Comparison of ENCODE assay signal across 8 cellular contexts in genomic region chr19:2236285-2237050, GRCh38. TPM values are rescaled to one million over a fixed set of nuclear protein-coding genes. Genes with fewer than 3 reads are reported as not detected.
A peak's percentile ranks its signal among the peaks of the same experiment; 100 is the strongest.
DNase-seq lines count a peak whose midpoint lies in the region; ATAC-seq, FAIRE-seq and TF ChIP-seq lines count a peak whose summit lies in the region.

Gene PLEKHJ1 (minus strand): TSS chr19:2236329. CDS start chr19:2236248, 81 bp downstream.
Gene SF3A2 (plus strand): TSS chr19:2236824. CDS start chr19:2243419, 6,595 bp downstream.

- H3K9me3 ChIP-seq in aorta (ENCODE audit: control insufficient read depth, low read length), result no peaks in the 10 kb centered on the region

- peaks cover 10% of the 10 kb centered on the region for H3K36me3 ChIP-seq in rectal smooth muscle tissue (ENCODE audit: control insufficient read depth, insufficient read depth, low read length)
- H3K36me3 ChIP-seq in aorta (ENCODE audit: control insufficient read depth in 1 of 2, insufficient read depth in 2 of 2, low read length in 1 of 2), result no peaks in the 10 kb centered on the region

- in situ Hi-C loops in astrocyte of the cerebellum (cut with HindIII; ENCODE audit: low sequenced_read_pairs), result loop anchor here (5.0 kb wide), 2 partner anchors 49 to 91 kb away; partner anchors contain the start of genes LSM7 and SPPL2B

- H3K27me3 ChIP-seq in rectal smooth muscle tissue (ENCODE audit: control insufficient read depth, insufficient read depth, low read length) (no peaks in the 10 kb centered on the region), aorta (ENCODE audit: control insufficient read depth in 1 of 2, insufficient read depth in 2 of 2, low read length in 1 of 2) (no peaks in the 10 kb centered on the region)

- H3K4me3 ChIP-seq in astrocyte of the cerebellum (ENCODE audit: low read depth, low read length), result peak within 1 kb of the TSS; percentile 70
- H3K4me3 ChIP-seq in rectal smooth muscle tissue (ENCODE audit: low read length), result peak within 1 kb of the TSS; percentile 81
- H3K4me3 ChIP-seq in aorta (ENCODE audit: low read length in 2 of 2), result peak within 1 kb of the TSS; percentile 85 to 94

- WGBS in aorta, 2 donors, result 0% methylated on average over 77 to 84 of the region's 84 CpGs

- ATAC-seq in HG02981 (IDR thresholded peaks at IDR 0.05; ENCODE audit: unreplicated experiment) (peak; percentile 62), aorta (ENCODE audit: low FRiP score) (peak; percentile 96)

- H3K4me1 ChIP-seq in rectal smooth muscle tissue (ENCODE audit: control insufficient read depth, insufficient read depth, low read length) (peaks cover 35% of the 10 kb centered on the region), aorta (ENCODE audit: control insufficient read depth in 1 of 2, insufficient read depth in 2 of 2, low read length in 2 of 2) (peaks cover 0 to 5% of the 10 kb centered on the region in 2 donors)

- peak; percentile 97 for FAIRE-seq in GM18507 (lab: Jason Lieb, UNC)

- H3K9ac ChIP-seq in rectal smooth muscle tissue (ENCODE audit: low read length), result peak within 1 kb of the TSS; percentile 86

- DNase-seq in GM18507 (ENCODE audit: extremely low spot score, insufficient read length, low read depth) (peak; percentile 97), NCI-H2029 treated with DMSO at 0.1 percent for 48 hours (lab: John Stamatoyannopoulos, UW) (peak; percentile 96), T-helper 9 cell (peak; percentile 95), astrocyte of the cerebellum (ENCODE audit: low read depth) (peak; percentile 89), hepatic stellate cell (ENCODE audit: low spot score) (peak; percentile 100), aorta (peak; percentile 98 to 99)

- H3K27ac ChIP-seq in rectal smooth muscle tissue (ENCODE audit: low read depth, low read length), result peak within 1 kb of the TSS; percentile 99
- peak within 1 kb of the TSS; percentile 36 to 93 for H3K27ac ChIP-seq in aorta (ENCODE audit: low read depth in 1 of 2, low read length in 2 of 2)

- peak; percentile 98 for TF ChIP-seq CTCF in astrocyte of the cerebellum (IDR thresholded peaks at IDR 0.05; ENCODE audit: low read depth, low read length, missing control alignments)

- intact Hi-C loops in aorta (cut with DNase I), result loop anchor here (2.0 to 5.0 kb wide), 5 partner anchors 36 to 156 kb away; no protein-coding TSS in a partner anchor

RNA-seq across cellular contexts. Expression of gene PLEKHJ1, which starts in this region (rescaled TPM):
- total RNA-seq in aorta, result 10 to 100 TPM; 24.9 to 37.7 TPM
- polyA plus RNA-seq in aorta, result 10 to 100 TPM; 50.9 to 56.2 TPM

RNA-seq across cellular contexts. Expression of gene SF3A2, which starts in this region (rescaled TPM):
- total RNA-seq in aorta, result 10 to 100 TPM; 56.1 to 62.2 TPM
- 10 to 100 TPM; 23.8 to 64.9 TPM for polyA plus RNA-seq in aorta

Comparison
In these comparisons a context has a peak if more than half of its experiments do, and no peak if none do; other contexts are left out.
1. Peak in every context shown above with its lines: DNase-seq, ATAC-seq, H3K4me3 ChIP-seq and H3K27ac ChIP-seq.